ENCODE assay signal across 8 cellular contexts in genomic region chr5:134176523-134177196, GRCh38. TPM values are rescaled to one million over a fixed set of nuclear protein-coding genes. Genes with fewer than 3 reads are reported as not detected.
DNase-seq lines count a peak whose midpoint lies in the region; ATAC-seq, FAIRE-seq and TF ChIP-seq lines count a peak whose summit lies in the region.

TSS of gene SKP1 (minus strand) at chr5:134176950. CDS start at chr5:134174022, 2,928 bp downstream.

- H3K4me3 Mint-ChIP-seq in activated naive CD4-positive, alpha-beta T cell treated with anti-CD3 and anti-CD28 coated beads, Interleukin-2, amount 10 ng/mL, durations not matched to agents 7 days and 5 days, result peak within 1 kb of the TSS; percentile 97

- peaks cover 16% of the 10 kb centered on the region for H3K36me3 Mint-ChIP-seq in activated naive CD4-positive, alpha-beta T cell treated with anti-CD3 and anti-CD28 coated beads, Interleukin-2, amount 10 ng/mL, durations not matched to agents 7 days and 5 days

- peaks cover 22% of the 10 kb centered on the region for H3K27me3 Mint-ChIP-seq in activated naive CD4-positive, alpha-beta T cell treated with anti-CD3 and anti-CD28 coated beads, Interleukin-2, amount 10 ng/mL, durations not matched to agents 7 days and 5 days

- H2AFZ ChIP-seq in SK-N-SH (ENCODE audit: low read depth), result peak within 1 kb of the TSS; percentile 90; the same call in 1 of the 2 replicates

- in situ Hi-C loops in G401 (cut with HindIII; ENCODE audit: low sequenced_read_pairs), result no loop called here

- H3K36me3 ChIP-seq in SK-N-SH (replicated peaks in 1 of 2; ENCODE audit: control insufficient read depth in 1 of 2, insufficient read depth in 2 of 2, low read length in 1 of 2) (peaks cover 12 to 15% of the 10 kb centered on the region in 2 experiments), gastroesophageal sphincter (peaks cover 0 to 21% of the 10 kb centered on the region in 2 donors), neutrophil (peaks cover 21% of the 10 kb centered on the region)

- H3K9me3 ChIP-seq in SK-N-SH, result no peaks in the 10 kb centered on the region
- H3K9me3 ChIP-seq in gastroesophageal sphincter, result no peaks in the 10 kb centered on the region
- H3K9me3 ChIP-seq in neutrophil, result no peaks in the 10 kb centered on the region

- peak within 1 kb of the TSS; percentile 77 to 84 for H3K4me3 ChIP-seq in SK-N-SH (ENCODE audit: low read depth in 2 of 2, low read length in 1 of 2)
- peak within 1 kb of the TSS; percentile 92 to 98 for H3K4me3 ChIP-seq in gastroesophageal sphincter
- peak within 1 kb of the TSS; percentile 85 to 93 for H3K4me3 ChIP-seq in neutrophil (ENCODE audit: low read depth in 1 of 2, low read length in 1 of 2)

- peaks cover 42% of the 10 kb centered on the region for H4K20me1 ChIP-seq in SK-N-SH (ENCODE audit: insufficient read depth)

- no peak for TF ChIP-seq EP300 in SK-N-SH (IDR thresholded peaks at IDR 0.05; ENCODE audit: borderline replicate concordance in 1 of 2, low read depth in 1 of 2, low read length in 1 of 2)
- no peak for TF ChIP-seq EP300 in gastroesophageal sphincter (IDR thresholded peaks at IDR 0.05)

- H3K9me2 ChIP-seq in SK-N-SH, result no peaks in the 10 kb centered on the region

- FAIRE-seq in H54 (lab: Jason Lieb, UNC), result no peak

- 3% methylated on average over 12 of the region's 83 CpGs for WGBS in SK-N-SH (ENCODE audit: low lambda C conversion rate)
- WGBS in gastroesophageal sphincter (ENCODE audit: low coverage in 1 of 2), 2 donors, result no CpG with 5 or more reads among the region's 83 CpGs

- H3K4me1 Mint-ChIP-seq in activated naive CD4-positive, alpha-beta T cell treated with anti-CD3 and anti-CD28 coated beads, Interleukin-2, amount 10 ng/mL, durations not matched to agents 7 days and 5 days, result peaks cover 29% of the 10 kb centered on the region

- TF ChIP-seq POLR2A in H54 (IDR thresholded peaks at IDR 0.05; ENCODE audit: low read depth, low read length) (peak; percentile 98), gastroesophageal sphincter (IDR thresholded peaks at IDR 0.05) (peak; percentile 96 to 98)

- H3K27ac ChIP-seq in SK-N-SH (ENCODE audit: low read depth in 2 of 2, low read length in 1 of 2), result peak within 1 kb of the TSS; percentile 95 to 96
- H3K27ac ChIP-seq in gastroesophageal sphincter, result peak within 1 kb of the TSS; percentile 97 to 100 (median 100)
- peak within 1 kb of the TSS; percentile 99 for H3K27ac ChIP-seq in neutrophil

- peak within 1 kb of the TSS; percentile 85 for H3K4me2 ChIP-seq in SK-N-SH

- H3F3A ChIP-seq in SK-N-SH (replicated peaks; ENCODE audit: insufficient read depth), result peaks cover 20% of the 10 kb centered on the region

- TF ChIP-seq RAD21 in SK-N-SH (IDR thresholded peaks at IDR 0.05; ENCODE audit: low read length), result no peak

- H3K9me3 Mint-ChIP-seq in activated naive CD4-positive, alpha-beta T cell treated with anti-CD3 and anti-CD28 coated beads, Interleukin-2, amount 10 ng/mL, durations not matched to agents 7 days and 5 days, result no peaks in the 10 kb centered on the region

- no peaks in the 10 kb centered on the region for H3K27me3 ChIP-seq in SK-N-SH (ENCODE audit: insufficient read depth)
- no peaks in the 10 kb centered on the region for H3K27me3 ChIP-seq in gastroesophageal sphincter
- peaks cover 5% of the 10 kb centered on the region for H3K27me3 ChIP-seq in neutrophil

- POLR2A ChIA-PET in SK-N-SH (lab: Yijun Ruan, JAX), result interaction anchor here (0.6 to 2.5 kb wide), 9 partner anchors 10 to 472 kb away, joined by 3 to 16 read pairs (median 4); partner anchors contain the start of genes PPP2CA and SEC24A

- TF ChIP-seq CTCF in SK-N-SH (IDR thresholded peaks at IDR 0.05), result no peak
- TF ChIP-seq CTCF in gastroesophageal sphincter (IDR thresholded peaks at IDR 0.05), result peak in 2 of 4 experiments; percentile 2 to 7
- no peak for TF ChIP-seq CTCF in neutrophil (IDR thresholded peaks at IDR 0.05)
- no peak for TF ChIP-seq CTCF in subcutaneous adipose tissue (IDR thresholded peaks at IDR 0.05; ENCODE audit: low read depth)

- DNase-seq in G401 (ENCODE audit: low spot score), result peak; percentile 80
- DNase-seq in H54 (ENCODE audit: insufficient read length, low spot score), result peak; percentile 71
- peak; percentile 77 for DNase-seq in M059J (ENCODE audit: low read depth)
- peak; percentile 94 for DNase-seq in SK-N-SH
- DNase-seq in activated naive CD4-positive, alpha-beta T cell treated with anti-CD3 and anti-CD28 coated beads, Interleukin-2, amount 10 ng/mL, durations not matched to agents 7 days and 5 days, result peak; percentile 87

- CTCF ChIA-PET in SK-N-SH (lab: Yijun Ruan, JAX), result interaction anchor here (0.8 to 19.2 kb wide), 10 partner anchors 10 to 411 kb away, joined by 3 to 182 read pairs (median 4); no protein-coding TSS in a partner anchor
- CTCF ChIA-PET in activated naive CD4-positive, alpha-beta T cell treated with anti-CD3 and anti-CD28 coated beads, Interleukin-2, amount 10 ng/mL, durations not matched to agents 7 days and 5 days (lab: Charles Lee), result interaction anchor here (0.6 to 2.9 kb wide), 8 partner anchors 11 to 415 kb away, joined by 3 to 10 read pairs (median 4); no protein-coding TSS in a partner anchor

- ATAC-seq in gastroesophageal sphincter, result peak; percentile 93

- H3K9ac ChIP-seq in SK-N-SH, result peak within 1 kb of the TSS; percentile 100

- H3K79me2 ChIP-seq in SK-N-SH (ENCODE audit: insufficient read depth), result peaks cover 54% of the 10 kb centered on the region

- peak within 1 kb of the TSS; percentile 99 for H3K27ac Mint-ChIP-seq in activated naive CD4-positive, alpha-beta T cell treated with anti-CD3 and anti-CD28 coated beads, Interleukin-2, amount 10 ng/mL, durations not matched to agents 7 days and 5 days

- H3K4me1 ChIP-seq in SK-N-SH (ENCODE audit: control insufficient read depth in 1 of 2, insufficient read depth in 2 of 2, low read depth in 1 of 2, low read length in 1 of 2) (peaks cover 10 to 22% of the 10 kb centered on the region in 2 experiments; a peak in 2 of 4 replicates), gastroesophageal sphincter (peaks cover 0 to 50% (median 16%) of the 10 kb centered on the region in 3 donors), neutrophil (ENCODE audit: control insufficient read depth in 1 of 2, insufficient read depth in 1 of 2, low read depth in 1 of 2, low read length in 1 of 2) (peaks cover 22 to 28% of the 10 kb centered on the region in 2 experiments)

TF ChIP-seq in SK-N-SH, 30 proteins besides CTCF, POLR2A, EP300 and RAD21:
- TF ChIP-seq SIN3A (IDR thresholded peaks at IDR 0.05; ENCODE audit: borderline replicate concordance, low read depth, low read length), result peak; percentile 65; the same call in 1 of the 2 replicates
- TF ChIP-seq USF2 (IDR thresholded peaks at IDR 0.05; ENCODE audit: borderline replicate concordance, low read depth, low read length), result no peak
- TF ChIP-seq TAF1 (IDR thresholded peaks at IDR 0.05; ENCODE audit: borderline replicate concordance, low read depth, low read length), result peak; percentile 97
- TF ChIP-seq NRF1 (IDR thresholded peaks at IDR 0.05; ENCODE audit: low read depth, low read length), result peak; percentile 38; the same call in 1 of the 2 replicates
- TF ChIP-seq FOXJ3 (CRISPR knock-in tag; IDR thresholded peaks at IDR 0.05), result no peak
- peak; percentile 73 for TF ChIP-seq MXI1 (IDR thresholded peaks at IDR 0.05; ENCODE audit: low read depth, low read length)
- peak; percentile 37; the same call in 1 of the 2 replicates for TF ChIP-seq REST (IDR thresholded peaks at IDR 0.05; ENCODE audit: low read depth, low read length)
- peak; percentile 99 for TF ChIP-seq POLR2AphosphoS5 (IDR thresholded peaks at IDR 0.05; ENCODE audit: low read depth, low read length)
- TF ChIP-seq FOSL2 (IDR thresholded peaks at IDR 0.05; ENCODE audit: borderline replicate concordance, low read depth), result no peak

RNA-seq across cellular contexts. Expression of gene SKP1, which starts in this region (rescaled TPM):
- total RNA-seq in G401 (2014; rRNA removed; shearing (Covaris generic)), result 396 and 436 TPM in 2 replicates
- 707 and 715 TPM in 2 replicates for total RNA-seq in M059J (2014; rRNA removed; shearing (Covaris generic))
- 407 and 428 TPM in 2 replicates for polyA plus RNA-seq in SK-N-SH (2012; rRNA removed)
- 621 and 939 TPM in 2 replicates for polyA plus RNA-seq in SK-N-SH (2012; cell fraction: cytosol; rRNA removed)
- polyA plus RNA-seq in SK-N-SH (2012; cell fraction: nucleus; rRNA removed), result 127 and 233 TPM in 2 replicates
- total RNA-seq in gastroesophageal sphincter, result 100 to 1,000 TPM; 313 to 463 (median 399) TPM
- total RNA-seq in subcutaneous adipose tissue, result 100 to 1,000 TPM; 132 to 336 (median 244) TPM

Comparison
In these comparisons a context has a peak if more than half of its experiments do, and no peak if none do; other contexts are left out.
1. Peak in every context shown above with its lines: DNase-seq, ATAC-seq, H3K4me3 ChIP-seq and H3K27ac ChIP-seq.